Comparison of ENCODE assay signal across 1 cellular context in the genomic region with DNA sequence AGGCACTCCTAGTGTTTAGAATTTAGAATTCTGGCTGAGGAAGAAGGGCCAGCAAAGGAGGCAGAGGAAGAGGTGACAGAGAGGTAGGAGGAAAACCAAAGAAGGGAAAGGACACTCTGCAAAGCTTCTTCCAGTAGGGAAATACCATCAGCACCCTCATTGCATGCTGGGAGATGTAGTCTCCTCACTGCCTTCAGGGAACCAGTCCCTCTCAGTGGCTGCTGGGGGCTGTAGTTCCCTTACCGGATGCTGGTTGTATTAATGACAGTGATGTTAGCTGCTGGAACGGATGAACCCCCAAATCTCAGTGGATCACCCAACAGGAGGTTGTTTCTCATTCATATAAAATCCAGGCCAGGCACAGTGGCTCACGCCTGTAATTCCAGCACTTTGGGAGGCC.
TF ChIP-seq lines count a peak whose summit lies in the region.

No MANE protein-coding gene starts in this region.

TF ChIP-seq in K562, 482 proteins besides CTCF, POLR2A, EP300 and RAD21 (continued from another document and continues in another):
- TF ChIP-seq, protein P1, sequence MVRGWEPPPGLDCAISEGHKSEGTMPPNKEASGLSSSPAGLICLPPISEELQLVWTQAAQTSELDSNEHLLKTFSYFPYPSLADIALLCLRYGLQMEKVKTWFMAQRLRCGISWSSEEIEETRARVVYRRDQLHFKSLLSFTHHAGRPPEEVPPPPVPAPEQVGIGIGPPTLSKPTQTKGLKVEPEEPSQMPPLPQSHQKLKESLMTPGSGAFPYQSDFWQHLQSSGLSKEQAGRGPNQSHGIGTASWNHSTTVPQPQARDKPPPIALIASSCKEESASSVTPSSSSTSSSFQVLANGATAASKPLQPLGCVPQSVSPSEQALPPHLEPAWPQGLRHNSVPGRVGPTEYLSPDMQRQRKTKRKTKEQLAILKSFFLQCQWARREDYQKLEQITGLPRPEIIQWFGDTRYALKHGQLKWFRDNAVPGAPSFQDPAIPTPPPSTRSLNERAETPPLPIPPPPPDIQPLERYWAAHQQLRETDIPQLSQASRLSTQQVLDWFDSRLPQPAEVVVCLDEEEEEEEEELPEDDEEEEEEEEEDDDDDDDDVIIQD (CRISPR knock-in tag; IDR thresholded peaks at IDR 0.05), result no peak
- peak; percentile 38; the same call in 1 of the 2 replicates for TF ChIP-seq ATF7 (IDR thresholded peaks at IDR 0.05)
- TF ChIP-seq HSF4 (CRISPR knock-in tag; IDR thresholded peaks at IDR 0.05; ENCODE audit: borderline replicate concordance), result no peak
- TF ChIP-seq RUNX1 (IDR thresholded peaks at IDR 0.05; ENCODE audit: low read depth), result no peak
- no peak for TF ChIP-seq BRF2 (IDR thresholded peaks at IDR 0.05; ENCODE audit: borderline replicate concordance, insufficient read depth, insufficient read length)
- TF ChIP-seq ZNF785 (CRISPR knock-in tag; IDR thresholded peaks at IDR 0.05), result no peak
- TF ChIP-seq DACH1 (IDR thresholded peaks at IDR 0.05; ENCODE audit: partially characterized antibody), result no peak
- TF ChIP-seq ETS2 (tag; IDR thresholded peaks at IDR 0.05; ENCODE audit: borderline replicate concordance, poor library complexity, severe bottlenecking), result no peak
- TF ChIP-seq, protein P2, sequence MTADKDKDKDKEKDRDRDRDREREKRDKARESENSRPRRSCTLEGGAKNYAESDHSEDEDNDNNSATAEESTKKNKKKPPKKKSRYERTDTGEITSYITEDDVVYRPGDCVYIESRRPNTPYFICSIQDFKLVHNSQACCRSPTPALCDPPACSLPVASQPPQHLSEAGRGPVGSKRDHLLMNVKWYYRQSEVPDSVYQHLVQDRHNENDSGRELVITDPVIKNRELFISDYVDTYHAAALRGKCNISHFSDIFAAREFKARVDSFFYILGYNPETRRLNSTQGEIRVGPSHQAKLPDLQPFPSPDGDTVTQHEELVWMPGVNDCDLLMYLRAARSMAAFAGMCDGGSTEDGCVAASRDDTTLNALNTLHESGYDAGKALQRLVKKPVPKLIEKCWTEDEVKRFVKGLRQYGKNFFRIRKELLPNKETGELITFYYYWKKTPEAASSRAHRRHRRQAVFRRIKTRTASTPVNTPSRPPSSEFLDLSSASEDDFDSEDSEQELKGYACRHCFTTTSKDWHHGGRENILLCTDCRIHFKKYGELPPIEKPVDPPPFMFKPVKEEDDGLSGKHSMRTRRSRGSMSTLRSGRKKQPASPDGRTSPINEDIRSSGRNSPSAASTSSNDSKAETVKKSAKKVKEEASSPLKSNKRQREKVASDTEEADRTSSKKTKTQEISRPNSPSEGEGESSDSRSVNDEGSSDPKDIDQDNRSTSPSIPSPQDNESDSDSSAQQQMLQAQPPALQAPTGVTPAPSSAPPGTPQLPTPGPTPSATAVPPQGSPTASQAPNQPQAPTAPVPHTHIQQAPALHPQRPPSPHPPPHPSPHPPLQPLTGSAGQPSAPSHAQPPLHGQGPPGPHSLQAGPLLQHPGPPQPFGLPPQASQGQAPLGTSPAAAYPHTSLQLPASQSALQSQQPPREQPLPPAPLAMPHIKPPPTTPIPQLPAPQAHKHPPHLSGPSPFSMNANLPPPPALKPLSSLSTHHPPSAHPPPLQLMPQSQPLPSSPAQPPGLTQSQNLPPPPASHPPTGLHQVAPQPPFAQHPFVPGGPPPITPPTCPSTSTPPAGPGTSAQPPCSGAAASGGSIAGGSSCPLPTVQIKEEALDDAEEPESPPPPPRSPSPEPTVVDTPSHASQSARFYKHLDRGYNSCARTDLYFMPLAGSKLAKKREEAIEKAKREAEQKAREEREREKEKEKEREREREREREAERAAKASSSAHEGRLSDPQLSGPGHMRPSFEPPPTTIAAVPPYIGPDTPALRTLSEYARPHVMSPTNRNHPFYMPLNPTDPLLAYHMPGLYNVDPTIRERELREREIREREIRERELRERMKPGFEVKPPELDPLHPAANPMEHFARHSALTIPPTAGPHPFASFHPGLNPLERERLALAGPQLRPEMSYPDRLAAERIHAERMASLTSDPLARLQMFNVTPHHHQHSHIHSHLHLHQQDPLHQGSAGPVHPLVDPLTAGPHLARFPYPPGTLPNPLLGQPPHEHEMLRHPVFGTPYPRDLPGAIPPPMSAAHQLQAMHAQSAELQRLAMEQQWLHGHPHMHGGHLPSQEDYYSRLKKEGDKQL (CRISPR knock-in tag; IDR thresholded peaks at IDR 0.05; ENCODE audit: borderline replicate concordance), result no peak
- TF ChIP-seq ZNF316 (IDR thresholded peaks at IDR 0.05), result no peak
- TF ChIP-seq TAF15 (IDR thresholded peaks at IDR 0.05; ENCODE audit: low read depth, low read length), result no peak
- TF ChIP-seq ZNF79 (CRISPR knock-in tag; IDR thresholded peaks at IDR 0.05; ENCODE audit: low read depth), result no peak
- no peak for TF ChIP-seq RHOXF2B (CRISPR knock-in tag; conservative IDR thresholded peaks at IDR 0.05)
- TF ChIP-seq ZNF780A (CRISPR knock-in tag; IDR thresholded peaks at IDR 0.05), result no peak
- TF ChIP-seq ZNF134 (CRISPR knock-in tag; conservative IDR thresholded peaks at IDR 0.05), result no peak
- TF ChIP-seq ZNF551 (CRISPR knock-in tag; IDR thresholded peaks at IDR 0.05), result no peak
- TF ChIP-seq, protein P3, sequence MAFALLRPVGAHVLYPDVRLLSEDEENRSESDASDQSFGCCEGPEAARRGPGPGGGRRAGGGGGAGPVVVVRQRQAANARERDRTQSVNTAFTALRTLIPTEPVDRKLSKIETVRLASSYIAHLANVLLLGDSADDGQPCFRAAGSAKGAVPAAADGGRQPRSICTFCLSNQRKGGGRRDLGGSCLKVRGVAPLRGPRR (CRISPR knock-in tag; IDR thresholded peaks at IDR 0.05), result no peak
- TF ChIP-seq, protein P4, sequence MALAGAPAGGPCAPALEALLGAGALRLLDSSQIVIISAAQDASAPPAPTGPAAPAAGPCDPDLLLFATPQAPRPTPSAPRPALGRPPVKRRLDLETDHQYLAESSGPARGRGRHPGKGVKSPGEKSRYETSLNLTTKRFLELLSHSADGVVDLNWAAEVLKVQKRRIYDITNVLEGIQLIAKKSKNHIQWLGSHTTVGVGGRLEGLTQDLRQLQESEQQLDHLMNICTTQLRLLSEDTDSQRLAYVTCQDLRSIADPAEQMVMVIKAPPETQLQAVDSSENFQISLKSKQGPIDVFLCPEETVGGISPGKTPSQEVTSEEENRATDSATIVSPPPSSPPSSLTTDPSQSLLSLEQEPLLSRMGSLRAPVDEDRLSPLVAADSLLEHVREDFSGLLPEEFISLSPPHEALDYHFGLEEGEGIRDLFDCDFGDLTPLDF (CRISPR knock-in tag; IDR thresholded peaks at IDR 0.05), result no peak
- TF ChIP-seq FOXK2 (conservative IDR thresholded peaks at IDR 0.05 in 1 of 2, IDR thresholded peaks at IDR 0.05 in 1 of 2; ENCODE audit: low read depth in 2 of 2), result peak in 1 of 2 experiments; percentile 24; a peak in 1 of 4 replicates
- TF ChIP-seq, protein P5, sequence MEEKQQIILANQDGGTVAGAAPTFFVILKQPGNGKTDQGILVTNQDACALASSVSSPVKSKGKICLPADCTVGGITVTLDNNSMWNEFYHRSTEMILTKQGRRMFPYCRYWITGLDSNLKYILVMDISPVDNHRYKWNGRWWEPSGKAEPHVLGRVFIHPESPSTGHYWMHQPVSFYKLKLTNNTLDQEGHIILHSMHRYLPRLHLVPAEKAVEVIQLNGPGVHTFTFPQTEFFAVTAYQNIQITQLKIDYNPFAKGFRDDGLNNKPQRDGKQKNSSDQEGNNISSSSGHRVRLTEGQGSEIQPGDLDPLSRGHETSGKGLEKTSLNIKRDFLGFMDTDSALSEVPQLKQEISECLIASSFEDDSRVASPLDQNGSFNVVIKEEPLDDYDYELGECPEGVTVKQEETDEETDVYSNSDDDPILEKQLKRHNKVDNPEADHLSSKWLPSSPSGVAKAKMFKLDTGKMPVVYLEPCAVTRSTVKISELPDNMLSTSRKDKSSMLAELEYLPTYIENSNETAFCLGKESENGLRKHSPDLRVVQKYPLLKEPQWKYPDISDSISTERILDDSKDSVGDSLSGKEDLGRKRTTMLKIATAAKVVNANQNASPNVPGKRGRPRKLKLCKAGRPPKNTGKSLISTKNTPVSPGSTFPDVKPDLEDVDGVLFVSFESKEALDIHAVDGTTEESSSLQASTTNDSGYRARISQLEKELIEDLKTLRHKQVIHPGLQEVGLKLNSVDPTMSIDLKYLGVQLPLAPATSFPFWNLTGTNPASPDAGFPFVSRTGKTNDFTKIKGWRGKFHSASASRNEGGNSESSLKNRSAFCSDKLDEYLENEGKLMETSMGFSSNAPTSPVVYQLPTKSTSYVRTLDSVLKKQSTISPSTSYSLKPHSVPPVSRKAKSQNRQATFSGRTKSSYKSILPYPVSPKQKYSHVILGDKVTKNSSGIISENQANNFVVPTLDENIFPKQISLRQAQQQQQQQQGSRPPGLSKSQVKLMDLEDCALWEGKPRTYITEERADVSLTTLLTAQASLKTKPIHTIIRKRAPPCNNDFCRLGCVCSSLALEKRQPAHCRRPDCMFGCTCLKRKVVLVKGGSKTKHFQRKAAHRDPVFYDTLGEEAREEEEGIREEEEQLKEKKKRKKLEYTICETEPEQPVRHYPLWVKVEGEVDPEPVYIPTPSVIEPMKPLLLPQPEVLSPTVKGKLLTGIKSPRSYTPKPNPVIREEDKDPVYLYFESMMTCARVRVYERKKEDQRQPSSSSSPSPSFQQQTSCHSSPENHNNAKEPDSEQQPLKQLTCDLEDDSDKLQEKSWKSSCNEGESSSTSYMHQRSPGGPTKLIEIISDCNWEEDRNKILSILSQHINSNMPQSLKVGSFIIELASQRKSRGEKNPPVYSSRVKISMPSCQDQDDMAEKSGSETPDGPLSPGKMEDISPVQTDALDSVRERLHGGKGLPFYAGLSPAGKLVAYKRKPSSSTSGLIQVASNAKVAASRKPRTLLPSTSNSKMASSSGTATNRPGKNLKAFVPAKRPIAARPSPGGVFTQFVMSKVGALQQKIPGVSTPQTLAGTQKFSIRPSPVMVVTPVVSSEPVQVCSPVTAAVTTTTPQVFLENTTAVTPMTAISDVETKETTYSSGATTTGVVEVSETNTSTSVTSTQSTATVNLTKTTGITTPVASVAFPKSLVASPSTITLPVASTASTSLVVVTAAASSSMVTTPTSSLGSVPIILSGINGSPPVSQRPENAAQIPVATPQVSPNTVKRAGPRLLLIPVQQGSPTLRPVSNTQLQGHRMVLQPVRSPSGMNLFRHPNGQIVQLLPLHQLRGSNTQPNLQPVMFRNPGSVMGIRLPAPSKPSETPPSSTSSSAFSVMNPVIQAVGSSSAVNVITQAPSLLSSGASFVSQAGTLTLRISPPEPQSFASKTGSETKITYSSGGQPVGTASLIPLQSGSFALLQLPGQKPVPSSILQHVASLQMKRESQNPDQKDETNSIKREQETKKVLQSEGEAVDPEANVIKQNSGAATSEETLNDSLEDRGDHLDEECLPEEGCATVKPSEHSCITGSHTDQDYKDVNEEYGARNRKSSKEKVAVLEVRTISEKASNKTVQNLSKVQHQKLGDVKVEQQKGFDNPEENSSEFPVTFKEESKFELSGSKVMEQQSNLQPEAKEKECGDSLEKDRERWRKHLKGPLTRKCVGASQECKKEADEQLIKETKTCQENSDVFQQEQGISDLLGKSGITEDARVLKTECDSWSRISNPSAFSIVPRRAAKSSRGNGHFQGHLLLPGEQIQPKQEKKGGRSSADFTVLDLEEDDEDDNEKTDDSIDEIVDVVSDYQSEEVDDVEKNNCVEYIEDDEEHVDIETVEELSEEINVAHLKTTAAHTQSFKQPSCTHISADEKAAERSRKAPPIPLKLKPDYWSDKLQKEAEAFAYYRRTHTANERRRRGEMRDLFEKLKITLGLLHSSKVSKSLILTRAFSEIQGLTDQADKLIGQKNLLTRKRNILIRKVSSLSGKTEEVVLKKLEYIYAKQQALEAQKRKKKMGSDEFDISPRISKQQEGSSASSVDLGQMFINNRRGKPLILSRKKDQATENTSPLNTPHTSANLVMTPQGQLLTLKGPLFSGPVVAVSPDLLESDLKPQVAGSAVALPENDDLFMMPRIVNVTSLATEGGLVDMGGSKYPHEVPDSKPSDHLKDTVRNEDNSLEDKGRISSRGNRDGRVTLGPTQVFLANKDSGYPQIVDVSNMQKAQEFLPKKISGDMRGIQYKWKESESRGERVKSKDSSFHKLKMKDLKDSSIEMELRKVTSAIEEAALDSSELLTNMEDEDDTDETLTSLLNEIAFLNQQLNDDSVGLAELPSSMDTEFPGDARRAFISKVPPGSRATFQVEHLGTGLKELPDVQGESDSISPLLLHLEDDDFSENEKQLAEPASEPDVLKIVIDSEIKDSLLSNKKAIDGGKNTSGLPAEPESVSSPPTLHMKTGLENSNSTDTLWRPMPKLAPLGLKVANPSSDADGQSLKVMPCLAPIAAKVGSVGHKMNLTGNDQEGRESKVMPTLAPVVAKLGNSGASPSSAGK (IDR thresholded peaks at IDR 0.05), result no peak
- TF ChIP-seq CCNT2 (IDR thresholded peaks at IDR 0.05; ENCODE audit: borderline replicate concordance, extremely low read depth, insufficient read length, low read depth, low read length), result no peak
- no peak for TF ChIP-seq USF2 (CRISPR knock-in tag; IDR thresholded peaks at IDR 0.05)
- TF ChIP-seq, protein P6, sequence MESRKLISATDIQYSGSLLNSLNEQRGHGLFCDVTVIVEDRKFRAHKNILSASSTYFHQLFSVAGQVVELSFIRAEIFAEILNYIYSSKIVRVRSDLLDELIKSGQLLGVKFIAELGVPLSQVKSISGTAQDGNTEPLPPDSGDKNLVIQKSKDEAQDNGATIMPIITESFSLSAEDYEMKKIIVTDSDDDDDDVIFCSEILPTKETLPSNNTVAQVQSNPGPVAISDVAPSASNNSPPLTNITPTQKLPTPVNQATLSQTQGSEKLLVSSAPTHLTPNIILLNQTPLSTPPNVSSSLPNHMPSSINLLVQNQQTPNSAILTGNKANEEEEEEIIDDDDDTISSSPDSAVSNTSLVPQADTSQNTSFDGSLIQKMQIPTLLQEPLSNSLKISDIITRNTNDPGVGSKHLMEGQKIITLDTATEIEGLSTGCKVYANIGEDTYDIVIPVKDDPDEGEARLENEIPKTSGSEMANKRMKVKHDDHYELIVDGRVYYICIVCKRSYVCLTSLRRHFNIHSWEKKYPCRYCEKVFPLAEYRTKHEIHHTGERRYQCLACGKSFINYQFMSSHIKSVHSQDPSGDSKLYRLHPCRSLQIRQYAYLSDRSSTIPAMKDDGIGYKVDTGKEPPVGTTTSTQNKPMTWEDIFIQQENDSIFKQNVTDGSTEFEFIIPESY (CRISPR knock-in tag; IDR thresholded peaks at IDR 0.05), result no peak
- TF ChIP-seq TARDBP (IDR thresholded peaks at IDR 0.05), result no peak
- no peak for TF ChIP-seq SRF (CRISPR knock-in tag; IDR thresholded peaks at IDR 0.05)
- 0 out of 4 replicates have a peak, but pooled peaks of 1 of the 2 experiments have one; percentile 54 for TF ChIP-seq ARNT (IDR thresholded peaks at IDR 0.05)
- no peak for TF ChIP-seq NEUROD1 (IDR thresholded peaks at IDR 0.05; ENCODE audit: borderline replicate concordance, low read depth, low read length, partially characterized antibody)
- no peak for TF ChIP-seq SMARCC2 (IDR thresholded peaks at IDR 0.05; ENCODE audit: low read depth)
- TF ChIP-seq FOXA1 (IDR thresholded peaks at IDR 0.05; ENCODE audit: borderline replicate concordance), result no peak
- TF ChIP-seq POLR2B (IDR thresholded peaks at IDR 0.05; ENCODE audit: low read depth, partially characterized antibody), result peak; percentile 13
